30 cellular contexts compared by ENCODE assay signal in the genomic region with DNA sequence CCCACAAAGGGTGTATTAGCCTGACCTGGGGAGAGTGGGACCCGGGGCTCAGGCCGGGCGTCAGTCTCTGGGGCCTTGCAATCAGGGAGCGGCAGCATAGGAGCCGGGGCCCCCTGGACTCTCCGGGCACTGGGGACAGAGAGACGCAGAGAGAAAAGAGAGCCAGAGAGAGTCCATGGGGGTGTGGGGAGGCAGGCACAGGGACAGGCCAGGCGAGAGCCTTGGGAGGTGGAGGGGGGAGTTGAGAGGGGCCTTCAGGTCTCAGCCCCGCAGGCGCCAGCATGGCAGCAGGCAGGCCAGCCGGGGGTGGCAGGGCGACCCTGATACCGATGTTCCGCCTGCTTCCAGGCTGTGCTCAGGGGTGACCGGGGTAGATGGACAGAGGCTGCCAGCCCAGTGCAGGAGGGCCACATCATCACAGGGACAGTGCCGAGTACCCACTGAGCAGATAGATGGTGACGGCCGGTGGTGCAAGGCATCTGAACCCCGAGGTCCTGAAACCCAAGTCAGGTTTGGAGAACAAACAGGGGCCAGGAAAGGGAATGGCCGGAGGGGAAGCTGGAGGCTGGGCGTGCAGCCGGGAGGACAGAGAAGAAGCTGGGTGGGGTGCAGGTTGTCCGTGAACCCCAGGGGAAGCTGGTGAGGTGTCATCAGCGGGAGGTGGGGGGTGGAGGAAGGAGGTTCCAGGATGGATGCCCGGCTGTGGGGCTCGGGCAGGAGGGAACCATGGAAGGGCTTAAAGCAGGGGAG. TPM values are rescaled to one million over a fixed set of nuclear protein-coding genes. Genes with fewer than 3 reads are reported as not detected.
DNase-seq lines count a peak whose midpoint lies in the region; ATAC-seq, FAIRE-seq and TF ChIP-seq lines count a peak whose summit lies in the region.
"Had no signal": no experiment of that assay in that cellular context is flagged by ENCODE, and none has a peak within 500 bp of the region (broad histone marks: within the 10 kb centered on the region; RNA-seq: fewer than 3 reads in every experiment).

No MANE protein-coding gene starts in this region.

- H3K9me3 Mint-ChIP-seq in activated CD4-positive, alpha-beta T cell treated with anti-CD3 and anti-CD28 coated beads, Interleukin-2, amount 10 ng/mL, durations not matched to agents 7 days and 5 days = no peaks in the 10 kb centered on the region
- H3K9me3 Mint-ChIP-seq: CD8-positive, alpha-beta memory T cell; IgD-negative memory B cell had no signal

- no peak overlapping the region for H2BK12ac ChIP-seq in neuronal stem cell (ENCODE audit: low read length)

- no peak for TF ChIP-seq CTCF in kidney (IDR thresholded peaks at IDR 0.05; ENCODE audit: borderline replicate concordance, extremely low read depth, insufficient read depth)

- H3K4me1 ChIP-seq in kidney (ENCODE audit: control insufficient read depth in 1 of 2, insufficient read depth in 1 of 2, low read depth in 1 of 2, low read length in 2 of 2) (peaks cover 3 to 6% of the 10 kb centered on the region in 2 donors), neuronal stem cell (ENCODE audit: control insufficient read depth in 2 of 2, insufficient read depth in 1 of 2, low read depth in 1 of 2, low read length in 2 of 2) (peaks cover 12% of the 10 kb centered on the region in 2 donors), thymus (ENCODE audit: control insufficient read depth, insufficient read depth, low read length) (no peaks in the 10 kb centered on the region)
- H3K4me1 ChIP-seq: BE2C, HAP-1 had no signal

- ATAC-seq in left ventricle myocardium superior (no peak), Right ventricle myocardium superior (ENCODE audit: poor library complexity) (no peak), HG03565 (IDR thresholded peaks at IDR 0.05; ENCODE audit: unreplicated experiment) (no peak)
- ATAC-seq: Panc1 had no signal

- H3K4me2 ChIP-seq in neuronal stem cell (ENCODE audit: insufficient read depth, low read length, poor library complexity, severe bottlenecking) = no peak overlapping the region

- H3K27me3 Mint-ChIP-seq in activated CD4-positive, alpha-beta T cell treated with anti-CD3 and anti-CD28 coated beads, Interleukin-2, amount 10 ng/mL, durations not matched to agents 7 days and 5 days = peaks cover 11% of the 10 kb centered on the region

- no peak for TF ChIP-seq POLR2A in H54 (IDR thresholded peaks at IDR 0.05; ENCODE audit: low read depth, low read length)

- H3K36me3 ChIP-seq in kidney (ENCODE audit: control insufficient read depth in 1 of 2, insufficient read depth in 2 of 2, low read length in 2 of 2) (no peaks in the 10 kb centered on the region), neuronal stem cell (replicated peaks in 1 of 2; ENCODE audit: control insufficient read depth in 2 of 2, insufficient read depth in 2 of 2, low read length in 2 of 2) (no peaks in the 10 kb centered on the region), thymus (ENCODE audit: control insufficient read depth, insufficient read depth) (no peaks in the 10 kb centered on the region)
- H3K36me3 ChIP-seq: BE2C, HAP-1 had no signal

- H3K9me3 ChIP-seq in kidney (ENCODE audit: control insufficient read depth in 1 of 2, low read length in 2 of 2) (no peaks in the 10 kb centered on the region), neuronal stem cell (replicated peaks in 1 of 2; ENCODE audit: control insufficient read depth in 2 of 2, insufficient read depth in 1 of 2, low read depth in 1 of 2, low read length in 2 of 2) (no peaks in the 10 kb centered on the region), thymus (ENCODE audit: control insufficient read depth) (no peaks in the 10 kb centered on the region)
- H3K9me3 ChIP-seq: BE2C, HAP-1 had no signal

- intact Hi-C loops in left ventricle myocardium superior (cut with micrococcal nuclease) = no loop called here
- intact Hi-C loops in Right ventricle myocardium superior (cut with DNase I) = no loop called here
- intact Hi-C loops in kidney (cut with DNase I) = no loop called here

- peak overlapping the region; percentile 97 for H3K14ac ChIP-seq in neuronal stem cell (ENCODE audit: low read length)

- peak overlapping the region; percentile 85 for H2BK15ac ChIP-seq in neuronal stem cell (ENCODE audit: low read length)

- H2BK5ac ChIP-seq in neuronal stem cell (ENCODE audit: low read length) = peak overlapping the region; percentile 87

- peaks cover 0 to 43% (median 15%) of the 10 kb centered on the region in 3 experiments for H3K27me3 ChIP-seq in neuronal stem cell (ENCODE audit: control insufficient read depth in 3 of 3, insufficient read depth in 3 of 3, low read depth in 1 of 3, low read length in 3 of 3)
- H3K27me3 ChIP-seq in thymus (ENCODE audit: control insufficient read depth, insufficient read depth) = peaks cover 18% of the 10 kb centered on the region

- H3K18ac ChIP-seq in neuronal stem cell (ENCODE audit: low read length) = peak overlapping the region; percentile 57

- no peaks in the 10 kb centered on the region for H3K36me3 Mint-ChIP-seq in activated CD4-positive, alpha-beta T cell treated with anti-CD3 and anti-CD28 coated beads, Interleukin-2, amount 10 ng/mL, durations not matched to agents 7 days and 5 days (ENCODE audit: low read depth)
- H3K36me3 Mint-ChIP-seq: CD8-positive, alpha-beta memory T cell; IgD-negative memory B cell had no signal

- no peak overlapping the region for H2AFZ ChIP-seq in neuronal stem cell (ENCODE audit: low read length)

- no peak overlapping the region for H4K8ac ChIP-seq in neuronal stem cell (ENCODE audit: low read depth, low read length)

- H3K23ac ChIP-seq in neuronal stem cell (ENCODE audit: low read depth, low read length, poor library complexity) = no peak overlapping the region

- H4K91ac ChIP-seq in neuronal stem cell (ENCODE audit: low read depth, low read length, poor library complexity) = no peak overlapping the region

- no peak overlapping the region for H3K27ac Mint-ChIP-seq in activated CD4-positive, alpha-beta T cell treated with anti-CD3 and anti-CD28 coated beads, Interleukin-2, amount 10 ng/mL, durations not matched to agents 7 days and 5 days
- H3K27ac Mint-ChIP-seq: CD14-positive monocyte had no signal

- POLR2A ChIA-PET in activated CD4-positive, alpha-beta T cell treated with anti-CD3 and anti-CD28 coated beads, Interleukin-2, amount 10 ng/mL, durations not matched to agents 7 days and 5 days (lab: Charles Lee) = no interaction called here

- H3K9ac ChIP-seq in kidney (ENCODE audit: low read length in 2 of 2) = no peak overlapping the region
- no peak overlapping the region for H3K9ac ChIP-seq in neuronal stem cell (ENCODE audit: low read depth, low read length, poor library complexity)

- no peaks in the 10 kb centered on the region for H3K4me1 Mint-ChIP-seq in activated CD4-positive, alpha-beta T cell treated with anti-CD3 and anti-CD28 coated beads, Interleukin-2, amount 10 ng/mL, durations not matched to agents 7 days and 5 days

- H3K79me1 ChIP-seq in neuronal stem cell (ENCODE audit: low read depth, low read length) = no peaks in the 10 kb centered on the region

- H3K4me3 ChIP-seq in kidney (ENCODE audit: low read length in 2 of 2) = no peak overlapping the region
- H3K4me3 ChIP-seq in neuronal stem cell (ENCODE audit: low read length in 2 of 2) = no peak overlapping the region
- H3K4me3 ChIP-seq in thymus (ENCODE audit: low read length) = no peak overlapping the region
- H3K4me3 ChIP-seq: HAP-1 had no signal

- FAIRE-seq in kidney (lab: Jason Lieb, UNC) (no peak), H54 (lab: Jason Lieb, UNC) (no peak)
- FAIRE-seq: GM12891 had no signal

- H3K27ac ChIP-seq in kidney (ENCODE audit: low read depth in 2 of 2, low read length in 2 of 2) = no peak overlapping the region
- no peak overlapping the region for H3K27ac ChIP-seq in neuronal stem cell (replicated peaks; ENCODE audit: low read length)
- peak overlapping the region; percentile 31 for H3K27ac ChIP-seq in thymus (ENCODE audit: low read depth)
- H3K27ac ChIP-seq: 22Rv1, RWPE1 had no signal

- peak; percentile 10 for DNase-seq in left ventricle myocardium superior
- no peak for DNase-seq in Right ventricle myocardium superior
- peak; percentile 70 for DNase-seq in kidney
- DNase-seq in neuronal stem cell (ENCODE audit: low spot score) = no peak
- DNase-seq in activated CD4-positive, alpha-beta T cell treated with anti-CD3 and anti-CD28 coated beads, Interleukin-2, amount 10 ng/mL, durations not matched to agents 7 days and 5 days = no peak
- DNase-seq in H54 (ENCODE audit: insufficient read length, low spot score) = no peak
- DNase-seq: ACHN; BE2C; Calu3; CD8-positive, alpha-beta memory T cell; DMS79 treated with DMSO at 0.1 percent for 48 hours; GF-D8; NCI-H1048; NCI-H1417 treated with DMSO at 0.1 percent for 48 hours; NCI-H1694 treated with DMSO at 0.1 percent for 48 hours; NCI-H2081; NCI-H2227 treated with DMSO at 0.1 percent for 48 hours; NCI-H510A; NCI-H69; SHP77 treated with DMSO at 0.1 percent for 48 hours had no signal

- no peak overlapping the region for H3K4me3 Mint-ChIP-seq in activated CD4-positive, alpha-beta T cell treated with anti-CD3 and anti-CD28 coated beads, Interleukin-2, amount 10 ng/mL, durations not matched to agents 7 days and 5 days
- H3K4me3 Mint-ChIP-seq: CD14-positive monocyte; CD8-positive, alpha-beta memory T cell; IgD-negative memory B cell had no signal

- CTCF ChIA-PET in activated CD4-positive, alpha-beta T cell treated with anti-CD3 and anti-CD28 coated beads, Interleukin-2, amount 10 ng/mL, durations not matched to agents 7 days and 5 days (lab: Charles Lee) = interaction anchor here (1.2 kb wide), 1 partner anchor 19 kb away, joined by 4 read pairs; no protein-coding TSS in a partner anchor

- H3K4ac ChIP-seq in neuronal stem cell (ENCODE audit: low read length) = no peak overlapping the region

- WGBS in neuronal stem cell (ENCODE audit: extremely low coverage in 2 of 2, insufficient read length in 2 of 2, insufficient replicate concordance in 1 of 2), 2 donors = no CpG with 5 or more reads among the region's 26 CpGs
- 90% methylated on average over 26 of the region's 26 CpGs for WGBS in thymus

- peak overlapping the region; percentile 90 for H2AK5ac ChIP-seq in neuronal stem cell (ENCODE audit: low read depth, low read length)

- no peak overlapping the region for H2BK120ac ChIP-seq in neuronal stem cell (ENCODE audit: low read depth, low read length)

RNA-seq across cellular contexts. Expression of a gene that starts 2.9 kb away (rescaled TPM):
- total RNA-seq in left ventricle myocardium superior = 0.42 TPM
- total RNA-seq in Right ventricle myocardium superior = 0.38 TPM
- 11.6 TPM for total RNA-seq in kidney
- polyA plus RNA-seq in kidney (ENCODE audit: insufficient read depth, low read depth, low replicate concordance) = 15.6 TPM
- polyA plus RNA-seq in neuronal stem cell (2013, experiment 1 of 2) = not detected
- not detected for polyA plus RNA-seq in neuronal stem cell (2013, experiment 2 of 2)
- polyA plus RNA-seq in thymus = 83.7 TPM
- total RNA-seq in activated CD4-positive, alpha-beta T cell treated with anti-CD3 and anti-CD28 coated beads, Interleukin-2, amount 10 ng/mL, durations not matched to agents 7 days and 5 days = not detected
- total RNA-seq: CD8-positive, alpha-beta memory T cell; OCI-LY7 had no signal
- polyA plus RNA-seq: CD14-positive monocyte; CD8-positive, alpha-beta memory T cell; IgD-negative memory B cell had no signal

RNA-seq across cellular contexts. Expression of a gene that starts 13.4 kb away (rescaled TPM):
- total RNA-seq in left ventricle myocardium superior (not detected), Right ventricle myocardium superior (not detected), kidney (not detected)
- polyA plus RNA-seq in kidney (ENCODE audit: insufficient read depth, low read depth, low replicate concordance) (0.82 TPM), thymus (0.75 TPM)
- not detected for polyA plus RNA-seq in neuronal stem cell (2013, experiment 1 of 2)
- polyA plus RNA-seq in neuronal stem cell (2013, experiment 2 of 2) = not detected
- not detected for total RNA-seq in activated CD4-positive, alpha-beta T cell treated with anti-CD3 and anti-CD28 coated beads, Interleukin-2, amount 10 ng/mL, durations not matched to agents 7 days and 5 days
- total RNA-seq: Calu3; CD8-positive, alpha-beta memory T cell; OCI-LY7 had no signal
- polyA plus RNA-seq: CD14-positive monocyte; CD8-positive, alpha-beta memory T cell; IgD-negative memory B cell had no signal

RNA-seq across cellular contexts. Expression of a gene that starts 25.8 kb away (rescaled TPM):
- total RNA-seq in left ventricle myocardium superior = 50.5 TPM
- 46.7 TPM for total RNA-seq in Right ventricle myocardium superior
- total RNA-seq in kidney = 301 TPM
- polyA plus RNA-seq in kidney (ENCODE audit: insufficient read depth, low read depth, low replicate concordance) = 42.9 TPM
- 26.4 TPM for polyA plus RNA-seq in neuronal stem cell (2013, experiment 1 of 2)
- 24.5 TPM for polyA plus RNA-seq in neuronal stem cell (2013, experiment 2 of 2)
- polyA plus RNA-seq in thymus = 193 TPM
- under 1 TPM in 1 of 2 experiments, not detected in 1; 0.60 TPM for total RNA-seq in activated CD4-positive, alpha-beta T cell treated with anti-CD3 and anti-CD28 coated beads, Interleukin-2, amount 10 ng/mL, durations not matched to agents 7 days and 5 days
- total RNA-seq: OCI-LY7 had no signal
- polyA plus RNA-seq: CD8-positive, alpha-beta memory T cell; IgD-negative memory B cell had no signal

RNA-seq across cellular contexts. Expression of a gene that starts 40.1 kb away (rescaled TPM):
- total RNA-seq in left ventricle myocardium superior (75.1 TPM), Right ventricle myocardium superior (64.6 TPM), kidney (127 TPM)
- polyA plus RNA-seq in kidney (ENCODE audit: insufficient read depth, low read depth, low replicate concordance) (22.5 TPM), thymus (16.3 TPM)
- polyA plus RNA-seq in neuronal stem cell (2013, experiment 1 of 2) = 44.7 TPM
- polyA plus RNA-seq in neuronal stem cell (2013, experiment 2 of 2) = 45.1 TPM
- total RNA-seq in activated CD4-positive, alpha-beta T cell treated with anti-CD3 and anti-CD28 coated beads, Interleukin-2, amount 10 ng/mL, durations not matched to agents 7 days and 5 days = 1 to 10 TPM in 1 of 2 experiments, under 1 TPM in 1; 0.81 to 1.1 TPM

Comparison
In these comparisons a context has a peak if more than half of its experiments do, and no peak if none do; other contexts are left out.
1. DNase-seq: peak in left ventricle myocardium superior (single experiment) and kidney (single experiment); none in Right ventricle myocardium superior (single experiment), neuronal stem cell (single experiment), activated CD4-positive, alpha-beta T cell treated with anti-CD3 and anti-CD28 coated beads, Interleukin-2, amount 10 ng/mL, durations not matched to agents 7 days and 5 days (single experiment) and H54 (single experiment).
2. RNA of a gene that starts 25.8 kb away (total RNA-seq): 301 TPM in kidney (single experiment), 50.5 TPM in left ventricle myocardium superior (single experiment) and 46.7 TPM in Right ventricle myocardium superior (single experiment); 0.60 TPM in activated CD4-positive, alpha-beta T cell treated with anti-CD3 and anti-CD28 coated beads, Interleukin-2, amount 10 ng/mL, durations not matched to agents 7 days and 5 days; every median in the first group is over 10 times any median in the second.